ENCODE assay signal across 14 cellular contexts in the genomic region with DNA sequence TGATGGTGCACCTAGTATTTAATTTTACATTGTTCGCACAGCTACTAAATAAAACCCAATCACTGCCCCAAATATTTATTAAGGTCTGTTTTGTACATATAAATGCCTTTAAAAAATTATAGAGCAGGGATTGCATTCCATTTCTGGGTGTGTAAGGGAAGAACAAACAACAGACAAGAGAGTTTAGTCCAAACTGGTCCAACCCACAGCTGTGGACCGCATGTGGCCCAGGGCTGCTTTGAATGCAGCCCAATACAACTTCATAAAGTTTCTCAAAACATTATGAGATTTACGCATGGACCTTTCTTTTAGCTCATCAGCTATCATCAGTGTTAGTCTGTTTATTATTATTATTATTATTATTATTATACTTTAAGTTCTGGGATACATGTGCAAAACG.
A peak's percentile ranks its signal among the peaks of the same experiment; 100 is the strongest.
DNase-seq lines count a peak whose midpoint lies in the region; TF ChIP-seq lines count a peak whose summit lies in the region.
"Had no signal": no experiment of that assay in that cellular context is flagged by ENCODE, and none has a peak within 500 bp of the region (broad histone marks: within the 10 kb centered on the region; RNA-seq: fewer than 3 reads in every experiment).

No MANE protein-coding gene starts in this region.

- no peaks in the 10 kb centered on the region for H3K4me1 Mint-ChIP-seq in activated T-helper 2 cell treated with anti-CD3 and anti-CD28 coated beads, Interferon-gamma antibody, Interleukin-2, Interleukin-4, amounts not matched to agents 10 μg/mL and 5 μg/mL and 100 μg/mL, durations not matched to agents 14 hours and 24 hours and 36 hours (ENCODE audit: low read depth)
- no peaks in the 10 kb centered on the region for H3K4me1 Mint-ChIP-seq in type B pancreatic cell (ENCODE audit: unreplicated experiment)

- in situ Hi-C loops in GM23248 (cut with MboI) = no loop called here

- peaks cover 34% of the 10 kb centered on the region for H3K4me1 ChIP-seq in GM23248 (ENCODE audit: insufficient read depth)
- H3K4me1 ChIP-seq: SJCRH30 had no signal

- no peak overlapping the region for H3K9ac ChIP-seq in GM23248

- H3K27ac Mint-ChIP-seq in activated T-helper 2 cell treated with anti-CD3 and anti-CD28 coated beads, Interferon-gamma antibody, Interleukin-2, Interleukin-4, amounts not matched to agents 10 μg/mL and 5 μg/mL and 100 μg/mL, durations not matched to agents 14 hours and 24 hours and 36 hours = no peak overlapping the region
- H3K27ac Mint-ChIP-seq in type B pancreatic cell = no peak overlapping the region

- H3K9me3 ChIP-seq in GM23248 (ENCODE audit: low read depth) = no peaks in the 10 kb centered on the region
- H3K9me3 ChIP-seq: SJCRH30 had no signal

- TF ChIP-seq CTCF in RWPE1 (conservative IDR thresholded peaks at IDR 0.05; ENCODE audit: low read depth) = no peak
- no peak for TF ChIP-seq CTCF in fibroblast of mammary gland (conservative IDR thresholded peaks at IDR 0.05; ENCODE audit: control insufficient read depth, insufficient read depth, low read depth, low read length)
- TF ChIP-seq CTCF in GM20000 (IDR thresholded peaks at IDR 0.05; ENCODE audit: extremely low read depth, missing control alignments) = no peak
- no peak for TF ChIP-seq CTCF in type B pancreatic cell (conservative IDR thresholded peaks at IDR 0.05)

- no peaks in the 10 kb centered on the region for H3K27me3 ChIP-seq in GM23248 (replicated peaks; ENCODE audit: insufficient read depth)
- H3K27me3 ChIP-seq: SJCRH30 had no signal

- no peak overlapping the region for H3K27ac ChIP-seq in GM23248
- peak overlapping the region; percentile 79 for H3K27ac ChIP-seq in RWPE1
- H3K27ac ChIP-seq: HL-60, SJCRH30 had no signal

- H3K4me2 ChIP-seq in GM23248 (ENCODE audit: unreplicated experiment) = peak overlapping the region; percentile 29

- no peaks in the 10 kb centered on the region for H3K27me3 Mint-ChIP-seq in activated T-helper 2 cell treated with anti-CD3 and anti-CD28 coated beads, Interferon-gamma antibody, Interleukin-2, Interleukin-4, amounts not matched to agents 10 μg/mL and 5 μg/mL and 100 μg/mL, durations not matched to agents 14 hours and 24 hours and 36 hours (ENCODE audit: low read depth)
- no peaks in the 10 kb centered on the region for H3K27me3 Mint-ChIP-seq in type B pancreatic cell

- no peaks in the 10 kb centered on the region for H3K36me3 Mint-ChIP-seq in activated T-helper 2 cell treated with anti-CD3 and anti-CD28 coated beads, Interferon-gamma antibody, Interleukin-2, Interleukin-4, amounts not matched to agents 10 μg/mL and 5 μg/mL and 100 μg/mL, durations not matched to agents 14 hours and 24 hours and 36 hours (ENCODE audit: low read depth)
- H3K36me3 Mint-ChIP-seq in type B pancreatic cell = no peaks in the 10 kb centered on the region

- no peaks in the 10 kb centered on the region for H3K36me3 ChIP-seq in GM23248 (ENCODE audit: low read depth)
- H3K36me3 ChIP-seq: SJCRH30 had no signal

- no peak overlapping the region for H3K4me3 Mint-ChIP-seq in activated T-helper 2 cell treated with anti-CD3 and anti-CD28 coated beads, Interferon-gamma antibody, Interleukin-2, Interleukin-4, amounts not matched to agents 10 μg/mL and 5 μg/mL and 100 μg/mL, durations not matched to agents 14 hours and 24 hours and 36 hours (ENCODE audit: low read depth)
- no peak overlapping the region for H3K4me3 Mint-ChIP-seq in type B pancreatic cell

- H3K9me3 Mint-ChIP-seq in activated T-helper 2 cell treated with anti-CD3 and anti-CD28 coated beads, Interferon-gamma antibody, Interleukin-2, Interleukin-4, amounts not matched to agents 10 μg/mL and 5 μg/mL and 100 μg/mL, durations not matched to agents 14 hours and 24 hours and 36 hours = peaks cover 9% of the 10 kb centered on the region
- no peaks in the 10 kb centered on the region for H3K9me3 Mint-ChIP-seq in type B pancreatic cell

- DNase-seq in AG08395 (ENCODE audit: low spot score) (peak; percentile 17), GM23248 (peak; percentile 16), RWPE1 (ENCODE audit: low spot score) (no peak), fibroblast of mammary gland (ENCODE audit: low read depth) (peak; percentile 16), cerebellum (ENCODE audit: low spot score) (no peak), GM20000 (ENCODE audit: low spot score) (no peak), type B pancreatic cell (ENCODE audit: extremely low spot score, unreplicated experiment) (no peak)
- DNase-seq in activated T-helper 2 cell treated with anti-CD3 and anti-CD28 coated beads, Interferon-gamma antibody, Interleukin-2, Interleukin-4, amounts not matched to agents 10 μg/mL and 5 μg/mL and 100 μg/mL, durations not matched to agents 14 hours and 24 hours and 36 hours (ENCODE audit: low spot score) = no peak
- DNase-seq: C1 segment of cervical spinal cord, NCI-H1092 treated with DMSO at 0.1 percent for 48 hours, NCI-H146, NCI-H2081, SJCRH30 had no signal

- H3K4me3 ChIP-seq in GM23248 (no peak overlapping the region), fibroblast of mammary gland (ENCODE audit: control insufficient read depth, low read depth, low read length) (no peak overlapping the region)
- H3K4me3 ChIP-seq: SJCRH30 had no signal

- no peaks in the 10 kb centered on the region for H3K79me2 ChIP-seq in GM23248 (ENCODE audit: insufficient read depth)

- no peaks in the 10 kb centered on the region for H4K20me1 ChIP-seq in GM23248 (ENCODE audit: insufficient read depth)

- CTCF ChIA-PET in RWPE1 (lab: Yijun Ruan, JAX) = no interaction called here

- intact Hi-C loops in activated T-helper 2 cell treated with anti-CD3 and anti-CD28 coated beads, Interferon-gamma antibody, Interleukin-2, Interleukin-4, amounts not matched to agents 10 μg/mL and 5 μg/mL and 100 μg/mL, durations not matched to agents 14 hours and 24 hours and 36 hours (cut with micrococcal nuclease) = no loop called here

- WGBS in GM23248 (ENCODE audit: low coverage in 1 of 2, low lambda C conversion rate in 2 of 2, missing lambda C conversion rate in 2 of 2), 2 experiments = 50 to 51% methylated on average over 4 of the region's 4 CpGs

- H3F3A ChIP-seq in GM23248 (ENCODE audit: insufficient read depth) = peaks cover 18% of the 10 kb centered on the region

- 0 out of 2 replicates have a peak, but pooled peaks cover 4% of the 10 kb centered on the region for H3K9me2 ChIP-seq in GM23248 (ENCODE audit: insufficient read depth)

- POLR2A ChIA-PET in RWPE1 (lab: Yijun Ruan, JAX; ENCODE audit: low non-redundant PET) = no interaction called here

- H2AFZ ChIP-seq in GM23248 = no peak overlapping the region

Comparison
In these comparisons a context has a peak if more than half of its experiments do, and no peak if none do; other contexts are left out.
1. DNase-seq: peak in AG08395 (single experiment), GM23248 (single experiment) and fibroblast of mammary gland (single experiment); none in RWPE1 (single experiment), cerebellum (single experiment), GM20000 (single experiment), activated T-helper 2 cell treated with anti-CD3 and anti-CD28 coated beads, Interferon-gamma antibody, Interleukin-2, Interleukin-4, amounts not matched to agents 10 μg/mL and 5 μg/mL and 100 μg/mL, durations not matched to agents 14 hours and 24 hours and 36 hours (single experiment) and type B pancreatic cell (single experiment).